19 cellular contexts compared by ENCODE assay signal in the genomic region with DNA sequence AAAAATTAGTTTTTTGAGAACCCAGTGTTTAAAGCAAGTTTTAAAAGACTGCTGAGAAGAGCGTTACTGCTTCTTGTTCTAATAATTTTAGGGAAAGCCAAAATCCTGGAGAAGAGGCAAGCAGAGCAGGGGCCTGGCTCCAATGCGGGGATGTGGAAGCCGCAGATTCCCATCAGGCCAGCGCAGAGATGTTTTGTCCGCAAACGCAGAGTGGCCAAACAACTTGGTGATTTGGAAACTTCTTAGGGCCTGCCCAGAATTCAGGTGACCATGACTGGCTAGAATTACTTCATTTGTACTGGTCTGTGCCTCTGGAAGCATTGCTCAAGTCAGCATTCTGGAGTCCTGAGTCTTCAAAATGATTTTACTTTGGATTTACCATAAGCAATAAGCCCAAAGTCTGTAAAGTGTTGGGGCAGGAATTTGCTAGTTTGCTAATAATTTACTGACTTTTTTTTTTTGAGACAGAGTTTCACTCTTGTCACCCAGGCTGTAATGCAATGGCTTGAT.
DNase-seq lines count a peak whose midpoint lies in the region; ATAC-seq and TF ChIP-seq lines count a peak whose summit lies in the region.
"Had no signal": no experiment of that assay in that cellular context is flagged by ENCODE, and none has a peak within 500 bp of the region (broad histone marks: within the 10 kb centered on the region; RNA-seq: fewer than 3 reads in every experiment).

No MANE protein-coding gene starts in this region.

- no peaks in the 10 kb centered on the region for H3K9me3 ChIP-seq in IMR-90 (ENCODE audit: control insufficient read depth, insufficient read depth, low read length)

- peak overlapping the region in 2 of 3 experiments; percentile 84 to 95 for H3K27ac Mint-ChIP-seq in nephron
- H3K27ac Mint-ChIP-seq: activated naive CD8-positive, alpha-beta T cell had no signal

- H3K36me3 ChIP-seq in IMR-90 (ENCODE audit: control insufficient read depth, insufficient read depth, low read length), result no peaks in the 10 kb centered on the region

- H3K56ac ChIP-seq in IMR-90 (ENCODE audit: extremely low read depth, insufficient read depth, low read length), result no peak overlapping the region

- peaks cover 15% of the 10 kb centered on the region for H3K9me1 ChIP-seq in IMR-90 (ENCODE audit: insufficient read depth, low read length)

- peak overlapping the region; percentile 28 for H3K18ac ChIP-seq in IMR-90 (ENCODE audit: low read depth, low read length)

- CTCF ChIA-PET in IMR-90 (lab: Yijun Ruan, JAX), result no interaction called here

- H4K5ac ChIP-seq in IMR-90 (ENCODE audit: low read depth, low read length), result 0 out of 2 replicates have a peak overlapping the region, but pooled peaks have one; percentile 19

- 100% methylated on average over 5 of the region's 6 CpGs; no CpG with 5 or more reads in 1 of the 2 experiments for WGBS in IMR-90 (ENCODE audit: extremely low coverage in 2 of 2, insufficient read length in 1 of 2), 2 experiments

- H4K20me1 ChIP-seq in IMR-90 (ENCODE audit: insufficient read depth, low read length), result no peaks in the 10 kb centered on the region

- POLR2A ChIA-PET in IMR-90 (lab: Charles Lee; ENCODE audit: unreplicated experiment), result no interaction called here

- TF ChIP-seq POLR2A in IMR-90 (IDR thresholded peaks at IDR 0.05; ENCODE audit: low read depth, low read length), result no peak

- no peaks in the 10 kb centered on the region for H3K9me3 Mint-ChIP-seq in nephron

- peak; percentile 59 for DNase-seq in ACHN
- no peak for DNase-seq in IMR-90
- DNase-seq in epithelial cell of proximal tubule (ENCODE audit: low read depth), result peak; percentile 91
- no peak for DNase-seq in cerebellar nuclear complex (lab: John Stamatoyannopoulos, UW)
- DNase-seq in NK-92 (lab: John Stamatoyannopoulos, UW; ENCODE audit: unreplicated experiment), result no peak
- DNase-seq: activated T-cell treated with anti-CD3 and anti-CD28 coated beads for 4 hours; central memory CD4-positive, alpha-beta T cell; DMS153; HCEC 1CT; left cardiac atrium; NCI-H1417; NCI-H2029 treated with DMSO at 0.1 percent for 48 hours; NCI-H226; stimulated activated naive CD4-positive, alpha-beta T cell treated with Interleukin-2 at 50 U/mL for 16 hours had no signal

- BruUV-seq in IMR-90 (replicated peaks; lab: Mats Ljungman, UMichigan), result no TSS peak

- no peak overlapping the region for H3K23ac ChIP-seq in IMR-90 (ENCODE audit: low read depth, low read length)

- no peak overlapping the region for H3K14ac ChIP-seq in IMR-90 (replicated peaks; ENCODE audit: low read depth, low read length)

- H2BK15ac ChIP-seq in IMR-90 (ENCODE audit: low read depth, low read length), result peak overlapping the region; percentile 70; the same call in 1 of the 3 replicates

- TF ChIP-seq RAD21 in IMR-90 (IDR thresholded peaks at IDR 0.05; ENCODE audit: low read length), result no peak

- peak overlapping the region; percentile 48 for H2AK5ac ChIP-seq in IMR-90 (ENCODE audit: low read depth, low read length)

- peak overlapping the region; percentile 33 for H4K91ac ChIP-seq in IMR-90 (ENCODE audit: insufficient read depth, low read depth, low read length)

- H3K27me3 Mint-ChIP-seq in nephron (ENCODE audit: low read depth), result peaks cover 13% of the 10 kb centered on the region

- peaks cover 72% of the 10 kb centered on the region for H3K4me1 Mint-ChIP-seq in nephron

- H3K36me3 Mint-ChIP-seq in nephron (ENCODE audit: low read depth), result no peaks in the 10 kb centered on the region
- H3K36me3 Mint-ChIP-seq: activated naive CD8-positive, alpha-beta T cell had no signal

- H2AFZ ChIP-seq in IMR-90 (replicated peaks; ENCODE audit: low read length, poor library complexity), result no peak overlapping the region

- dilution Hi-C loops in IMR-90 (cut with HindIII; ENCODE audit: low sequenced_read_pairs, unreplicated experiment), result no loop called here

- H3K4me1 ChIP-seq in IMR-90 (ENCODE audit: control insufficient read depth, insufficient read depth, low read length), result peaks cover 18% of the 10 kb centered on the region

- no peaks in the 10 kb centered on the region for H3K27me3 ChIP-seq in IMR-90 (ENCODE audit: control insufficient read depth, insufficient read depth, low read length)

- no peak for ATAC-seq in IMR-90 (ENCODE audit: low read depth)
- ATAC-seq in HG03432 (IDR thresholded peaks at IDR 0.05; ENCODE audit: unreplicated experiment), result no peak
- ATAC-seq in HG03354 (IDR thresholded peaks at IDR 0.05; ENCODE audit: poor library complexity, severe bottlenecking, unreplicated experiment), result no peak
- ATAC-seq: left cardiac atrium had no signal

- H3K4me3 ChIP-seq in IMR-90 (ENCODE audit: insufficient read depth, low read depth, low read length) (no peak overlapping the region), epithelial cell of proximal tubule (ENCODE audit: low read depth, low read length) (no peak overlapping the region)

- no peak overlapping the region for H3K4me3 Mint-ChIP-seq in nephron
- H3K4me3 Mint-ChIP-seq: activated naive CD8-positive, alpha-beta T cell had no signal

- H4K8ac ChIP-seq in IMR-90 (ENCODE audit: low read depth in 2 of 2, low read length in 2 of 2), result no peak overlapping the region

- H3K4ac ChIP-seq in IMR-90 (ENCODE audit: low read depth, low read length), result peak overlapping the region; percentile 24; the same call in 1 of the 2 replicates

- H3K79me1 ChIP-seq in IMR-90 (ENCODE audit: low read depth in 1 of 2, low read length in 2 of 2), result 0 out of 4 replicates have a peak, but pooled peaks cover 0 to 5% of the 10 kb centered on the region in 2 experiments

- H3K4me2 ChIP-seq in IMR-90 (ENCODE audit: low read depth, low read length), result no peak overlapping the region
- H3K4me2 ChIP-seq: KMS-11 had no signal

- no peak overlapping the region for H2BK20ac ChIP-seq in IMR-90 (ENCODE audit: low read depth, low read length)

- intact Hi-C loops in IMR-90 (cut with micrococcal nuclease), result no loop called here

- peak overlapping the region; percentile 71 for H2BK120ac ChIP-seq in IMR-90 (ENCODE audit: low read depth, low read length)

- in situ Hi-C loops in ACHN (cut with HindIII; ENCODE audit: low pct_ligation_motif_present, low pct_unique_long_range_greater_than_20kb, low sequenced_read_pairs), result no loop called here
- in situ Hi-C loops in IMR-90 (cut with MboI; ENCODE audit: low sequenced_read_pairs), result no loop called here

- no peak overlapping the region for H3K9ac ChIP-seq in IMR-90 (ENCODE audit: low read depth, low read length)
- H3K9ac ChIP-seq: KMS-11 had no signal

- no peak overlapping the region for H2AK9ac ChIP-seq in IMR-90 (replicated peaks; ENCODE audit: low read depth, low read length, poor library complexity)

- no peak for TF ChIP-seq CTCF in IMR-90 (conservative IDR thresholded peaks at IDR 0.05; ENCODE audit: low read depth, low read length)
- TF ChIP-seq CTCF in epithelial cell of proximal tubule (conservative IDR thresholded peaks at IDR 0.05; ENCODE audit: low read depth, low read length), result no peak
- no peak for TF ChIP-seq CTCF in nephron (IDR thresholded peaks at IDR 0.05; ENCODE audit: unreplicated experiment in 3 of 3)

- no peak overlapping the region for H2BK5ac ChIP-seq in IMR-90 (ENCODE audit: low read depth, low read length, poor library complexity, severe bottlenecking)

- H3K27ac ChIP-seq in IMR-90 (ENCODE audit: insufficient read depth, low read length), result no peak overlapping the region
- H3K27ac ChIP-seq: KMS-11 had no signal

TF ChIP-seq in IMR-90, 13 proteins besides CTCF, POLR2A, EP300 and RAD21:
- TF ChIP-seq USF2 (IDR thresholded peaks at IDR 0.05; ENCODE audit: low read depth, low read length), result no peak
- TF ChIP-seq CEBPB (IDR thresholded peaks at IDR 0.05; ENCODE audit: low read depth, low read length), result no peak

Comparison
In these comparisons a context has a peak if more than half of its experiments do, and no peak if none do; other contexts are left out.
1. DNase-seq: peak in ACHN (single experiment) and epithelial cell of proximal tubule (single experiment); none in IMR-90 (single experiment), cerebellar nuclear complex (0 of 2) and NK-92 (single experiment).